29 cellular contexts compared by ENCODE assay signal in genomic region chr9:136136127-136136445, GRCh38.
"Had no signal": no experiment of that assay in that cellular context is flagged by ENCODE, and none has a peak within 500 bp of the region (broad histone marks: within the 10 kb centered on the region; RNA-seq: fewer than 3 reads in every experiment).

No MANE protein-coding gene starts in this region.

- H3K27ac Mint-ChIP-seq: naive thymus-derived CD4-positive, alpha-beta T cell; natural killer cell; nephron; neural progenitor cell; progenitor cell of endocrine pancreas; stimulated activated memory B cell treated with anti-CD40 and anti-IgM and Interleukin-4, amounts not matched to agents 10 μg/mL and 1 μg/mL and 100 μg/mL, for 72 hours; stimulated activated naive CD8-positive, alpha-beta T cell treated with anti-CD3 and anti-CD28 coated beads, Interleukin-15, amount 100 ng/mL, for 72 hours had no signal

- H3K36me3 Mint-ChIP-seq: naive thymus-derived CD4-positive, alpha-beta T cell; natural killer cell; neural progenitor cell; stimulated activated memory B cell treated with anti-CD40 and anti-IgM and Interleukin-4, amounts not matched to agents 10 μg/mL and 1 μg/mL and 100 μg/mL, for 72 hours had no signal

- H3K4me3 ChIP-seq: neural progenitor cell, ovary, psoas muscle, right lobe of liver, sigmoid colon, suprapubic skin, testis, tibial artery, transverse colon, upper lobe of left lung, vagina had no signal

- H3K9me3 Mint-ChIP-seq: naive thymus-derived CD4-positive, alpha-beta T cell; natural killer cell; nephron; neural progenitor cell; stimulated activated memory B cell treated with anti-CD40 and anti-IgM and Interleukin-4, amounts not matched to agents 10 μg/mL and 1 μg/mL and 100 μg/mL, for 72 hours; stimulated activated naive CD8-positive, alpha-beta T cell treated with anti-CD3 and anti-CD28 coated beads, Interleukin-15, amount 100 ng/mL, for 72 hours had no signal

- H3K27ac ChIP-seq: neural progenitor cell, ovary, parathyroid adenoma, psoas muscle, right lobe of liver, sigmoid colon, suprapubic skin, testis, tibial artery, transverse colon, upper lobe of left lung, vagina had no signal

- H3K36me3 ChIP-seq: neural progenitor cell, ovary, right lobe of liver, sigmoid colon, suprapubic skin, tibial artery, transverse colon, upper lobe of left lung, vagina had no signal

- H3K4me1 ChIP-seq: parathyroid adenoma, right lobe of liver had no signal

- DNase-seq: naive thymus-derived CD4-positive, alpha-beta T cell; natural killer cell; occipital lobe; ovary; posterior cingulate gyrus; psoas muscle; right lobe of liver; sigmoid colon; small intestine; stimulated activated CD4-positive, alpha-beta T cell treated with anti-CD3 and anti-CD28 coated beads, Interleukin-15, amount 100 ng/mL, for 24 hours; stimulated activated CD4-positive, alpha-beta T cell treated with anti-CD3 and anti-CD28 coated beads, Interleukin-2, amount 100 ng/mL, for 24 hours; stimulated activated CD4-positive, alpha-beta T cell treated with anti-CD3 and anti-CD28 coated beads, Interleukin-2, amount 100 ng/mL, for 48 hours; stimulated activated CD4-positive, alpha-beta T cell treated with anti-CD3 and anti-CD28 coated beads, Interleukin-4, amount 100 ng/mL, for 4 hours; stimulated activated CD8-positive, alpha-beta memory T cell treated with anti-CD3 and anti-CD28 coated beads, Interleukin-4, amount 100 ng/mL, for 48 hours; stimulated activated naive CD4-positive, alpha-beta T cell; stimulated activated naive CD8-positive, alpha-beta T cell treated with anti-CD3 and anti-CD28 coated beads, Interleukin-15, amount 100 ng/mL, for 72 hours; stimulated activated naive CD8-positive, alpha-beta T cell treated with anti-CD3 and anti-CD28 coated beads, Interleukin-15, Interleukin-2, amounts not matched to agents 100 U/mL and 50 U/mL, for 24 hours; substantia nigra; testis; tibial artery; transverse colon had no signal

- H3K9me3 ChIP-seq: ovary, psoas muscle, right lobe of liver, sigmoid colon, suprapubic skin, testis, tibial artery, transverse colon, upper lobe of left lung, vagina had no signal

- H3K4me3 Mint-ChIP-seq: naive thymus-derived CD4-positive, alpha-beta T cell; natural killer cell; neural progenitor cell; stimulated activated memory B cell treated with anti-CD40 and anti-IgM and Interleukin-4, amounts not matched to agents 10 μg/mL and 1 μg/mL and 100 μg/mL, for 72 hours; stimulated activated naive CD8-positive, alpha-beta T cell treated with anti-CD3 and anti-CD28 coated beads, Interleukin-15, amount 100 ng/mL, for 72 hours had no signal

- H3K27me3 ChIP-seq: ovary, right lobe of liver, testis had no signal
